In genomic region chr15:90932660-90932991, GRCh38 we compare ENCODE assay signal across 1 cellular context.
TF ChIP-seq lines count a peak whose summit lies in the region.

No MANE protein-coding gene starts in this region.

TF ChIP-seq in HCT116, 20 proteins besides CTCF, POLR2A, EP300 and RAD21 (continued from another document):
- TF ChIP-seq REST (IDR thresholded peaks at IDR 0.05; ENCODE audit: low read depth) (no peak), CEBPB (IDR thresholded peaks at IDR 0.05; ENCODE audit: low read depth) (no peak), SIN3A (IDR thresholded peaks at IDR 0.05; ENCODE audit: low read depth) (no peak), CBX3 (IDR thresholded peaks at IDR 0.05; ENCODE audit: low read depth) (no peak), TCF7L2 (IDR thresholded peaks at IDR 0.05; ENCODE audit: borderline replicate concordance, extremely low read depth, insufficient read depth, insufficient read length) (no peak), JUND (IDR thresholded peaks at IDR 0.05) (no peak), EZH2 (IDR thresholded peaks at IDR 0.05) (no peak), SP1 (IDR thresholded peaks at IDR 0.05; ENCODE audit: low read depth) (no peak), ZNF274 (IDR thresholded peaks at IDR 0.05; ENCODE audit: low read depth, low read length) (no peak), ELF1 (IDR thresholded peaks at IDR 0.05; ENCODE audit: borderline replicate concordance, low read depth) (no peak)
